In the genomic region with DNA sequence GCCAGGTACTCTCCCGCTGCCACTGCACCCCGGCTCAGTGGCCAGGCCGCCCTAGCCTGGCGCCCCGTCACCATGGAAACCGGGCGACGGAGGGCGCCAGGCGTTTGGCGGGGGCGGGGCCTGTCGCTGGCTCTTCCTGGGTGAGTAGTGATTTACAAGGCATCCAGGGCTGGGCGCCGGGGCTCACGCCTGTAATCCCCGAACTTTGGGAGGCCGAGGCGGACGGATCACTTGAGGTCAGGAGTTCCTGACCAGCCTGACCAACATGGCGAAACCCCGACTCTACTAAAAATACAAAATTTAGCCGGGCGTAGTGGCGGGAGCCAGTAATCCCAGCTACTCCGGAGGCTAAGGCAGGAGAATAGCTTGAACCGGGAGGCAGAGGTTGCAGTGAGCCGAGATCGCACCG, we compare ENCODE assay signal across 8 cellular contexts. TPM values are rescaled to one million over a fixed set of nuclear protein-coding genes. Genes with fewer than 3 reads are reported as not detected.
DNase-seq lines count a peak whose midpoint lies in the region; ATAC-seq and TF ChIP-seq lines count a peak whose summit lies in the region.
"Not testable (repeated sequence)": the region's sequence is repeated elsewhere in the genome, so short reads cannot be mapped to it uniquely, and the experiment has no call there.

A gene (minus strand): TSS at position 107 of the 409 bp plus-strand sequence. CDS start 116 bp downstream, outside the sequence.

- H2AFZ ChIP-seq in neuronal stem cell (ENCODE audit: low read length), result peak within 1 kb of the TSS; percentile 89

- H3K14ac ChIP-seq in neuronal stem cell (ENCODE audit: low read length), result not testable (repeated sequence)

- H3K27ac ChIP-seq in RWPE2 (ENCODE audit: poor library complexity, severe bottlenecking); neuronal stem cell (replicated peaks; ENCODE audit: low read length): not testable (repeated sequence)

- not testable (repeated sequence) for H2BK5ac ChIP-seq in neuronal stem cell (ENCODE audit: low read length)

- WGBS in neuronal stem cell (ENCODE audit: extremely low coverage in 2 of 2, insufficient read length in 2 of 2, insufficient replicate concordance in 1 of 2), 2 donors, result no CpG with 5 or more reads among the region's 30 CpGs

- H3K79me1 ChIP-seq in neuronal stem cell (ENCODE audit: low read depth, low read length), result not testable (repeated sequence)

- not testable (repeated sequence) for H2BK15ac ChIP-seq in neuronal stem cell (ENCODE audit: low read length)

- H3K4me2 ChIP-seq in neuronal stem cell (ENCODE audit: insufficient read depth, low read length, poor library complexity, severe bottlenecking), result peak within 1 kb of the TSS; percentile 37

- not testable (repeated sequence) for H2AK5ac ChIP-seq in neuronal stem cell (ENCODE audit: low read depth, low read length)

- TF ChIP-seq CTCF in RWPE2 (IDR thresholded peaks at IDR 0.05; ENCODE audit: poor library complexity, severe bottlenecking); fibroblast of villous mesenchyme (IDR thresholded peaks at IDR 0.05; ENCODE audit: insufficient read depth, low read depth, low read length): not testable (repeated sequence)

- DNase-seq in EL (peak; percentile 59), RWPE2 (ENCODE audit: low spot score) (peak; percentile 40), fibroblast of villous mesenchyme (ENCODE audit: low read depth) (peak; percentile 36), neuronal stem cell (ENCODE audit: low spot score) (peak; percentile 44)
- DNase-seq in H7, result not testable (repeated sequence)
- DNase-seq in Jurkat, Clone E6-1 (ENCODE audit: low read depth, low spot score), result peak; percentile 8
- peak; percentile 28 for DNase-seq in activated T-helper 9 cell treated with anti-CD3 and anti-CD28 coated beads, Interleukin-2, amount 50 U/mL, for 16 hours (ENCODE audit: low read depth)
- DNase-seq in stimulated activated naive CD8-positive, alpha-beta T cell treated with anti-CD3 and anti-CD28 coated beads, Interleukin-15, Interleukin-2, amounts not matched to agents 100 U/mL and 50 U/mL, for 24 hours, result peak; percentile 72

- not testable (repeated sequence) for H3K4me1 ChIP-seq in RWPE2 (ENCODE audit: insufficient read depth, poor library complexity, severe bottlenecking); neuronal stem cell (ENCODE audit: control insufficient read depth in 2 of 2, insufficient read depth in 1 of 2, low read depth in 1 of 2, low read length in 2 of 2)

- not testable (repeated sequence) for H3K18ac ChIP-seq in neuronal stem cell (ENCODE audit: low read length)

- not testable (repeated sequence) for H3K9me3 ChIP-seq in RWPE2 (ENCODE audit: severe bottlenecking); neuronal stem cell (replicated peaks in 1 of 2; ENCODE audit: control insufficient read depth in 2 of 2, insufficient read depth in 1 of 2, low read depth in 1 of 2, low read length in 2 of 2)

- H3K9ac ChIP-seq in neuronal stem cell (ENCODE audit: low read depth, low read length, poor library complexity), result not testable (repeated sequence)

- not testable (repeated sequence) for H3K36me3 ChIP-seq in H7 (replicated peaks; ENCODE audit: control insufficient read depth, insufficient read depth, low read length); RWPE2 (ENCODE audit: low read depth); neuronal stem cell (replicated peaks in 1 of 2; ENCODE audit: control insufficient read depth in 2 of 2, insufficient read depth in 2 of 2, low read length in 2 of 2)

- H3K4ac ChIP-seq in neuronal stem cell (ENCODE audit: low read length), result not testable (repeated sequence)

- ATAC-seq in RWPE2 (ENCODE audit: low read depth), result peak; percentile 76
- peak; percentile 89 for ATAC-seq in stimulated activated naive CD8-positive, alpha-beta T cell treated with anti-CD3 and anti-CD28 coated beads, Interleukin-15, Interleukin-2, amounts not matched to agents 100 U/mL and 50 U/mL, for 24 hours

- H2BK12ac ChIP-seq in neuronal stem cell (ENCODE audit: low read length), result not testable (repeated sequence)

- H3K4me3 ChIP-seq in H7 (ENCODE audit: insufficient read depth, low read depth, low read length) (peak within 1 kb of the TSS; percentile 38), RWPE2 (ENCODE audit: severe bottlenecking) (peak within 1 kb of the TSS; percentile 25), fibroblast of villous mesenchyme (ENCODE audit: low read depth, low read length) (peak within 1 kb of the TSS; percentile 45), neuronal stem cell (ENCODE audit: low read length in 2 of 2) (peak within 1 kb of the TSS; percentile 33 to 73)
- peak within 1 kb of the TSS; percentile 33 for H3K4me3 ChIP-seq in Jurkat, Clone E6-1 (ENCODE audit: low read length)

- not testable (repeated sequence) for H4K8ac ChIP-seq in neuronal stem cell (ENCODE audit: low read depth, low read length)

- not testable (repeated sequence) for H3K27me3 ChIP-seq in H7 (ENCODE audit: control insufficient read depth, insufficient read depth, low read length); RWPE2 (ENCODE audit: insufficient read depth, poor library complexity, severe bottlenecking); neuronal stem cell (ENCODE audit: control insufficient read depth in 3 of 3, insufficient read depth in 3 of 3, low read depth in 1 of 3, low read length in 3 of 3)

- not testable (repeated sequence) for H4K91ac ChIP-seq in neuronal stem cell (ENCODE audit: low read depth, low read length, poor library complexity)

- H2BK120ac ChIP-seq in neuronal stem cell (ENCODE audit: low read depth, low read length), result not testable (repeated sequence)

- not testable (repeated sequence) for H3K23ac ChIP-seq in neuronal stem cell (ENCODE audit: low read depth, low read length, poor library complexity)

RNA-seq across cellular contexts. Expression of the gene that starts here (rescaled TPM):
- total RNA-seq in H7 (2014; rRNA removed; shearing (Covaris generic)), result 7.3 and 7.4 TPM in 2 replicates
- polyA plus RNA-seq in Jurkat, Clone E6-1 (2012; ENCODE audit: insufficient read depth, insufficient read length), result 9.6 TPM
- total RNA-seq in fibroblast of villous mesenchyme, result 4.2 and 4.3 TPM in 2 replicates
- 18.9 TPM for polyA plus RNA-seq in neuronal stem cell (2013, experiment 1 of 2)
- polyA plus RNA-seq in neuronal stem cell (2013, experiment 2 of 2), result 17.9 TPM
